8 cellular contexts compared by ENCODE assay signal in genomic region chr1:35932158-35932636, GRCh38. TPM values are rescaled to one million over a fixed set of nuclear protein-coding genes. Genes with fewer than 3 reads are reported as not detected.
DNase-seq lines count a peak whose midpoint lies in the region; ATAC-seq and TF ChIP-seq lines count a peak whose summit lies in the region.

No MANE protein-coding gene starts in this region.

- no peaks in the 10 kb centered on the region for H3K9me3 Mint-ChIP-seq in naive B cell

- peaks cover 41% of the 10 kb centered on the region for H3K4me1 ChIP-seq in HUES64 (ENCODE audit: insufficient read depth, low read length)

- TF ChIP-seq CTCF in AG04449 (IDR thresholded peaks at IDR 0.05; ENCODE audit: insufficient read depth, low read length, missing control alignments) (no peak), cardiac fibroblast (IDR thresholded peaks at IDR 0.05; ENCODE audit: low read depth, low read length) (no peak)

- no peaks in the 10 kb centered on the region for H3K27me3 ChIP-seq in HUES64 (ENCODE audit: insufficient read depth, low read length)

- H3K4me3 Mint-ChIP-seq in naive B cell = peak overlapping the region; percentile 77 to 94 (median 90)

- H3K9ac ChIP-seq in HUES64 (ENCODE audit: low read depth, low read length) = peak overlapping the region; percentile 89

- H3K4me1 Mint-ChIP-seq in naive B cell = peaks cover 19 to 23% (median 23%) of the 10 kb centered on the region in 3 donors

- no peaks in the 10 kb centered on the region for H3K36me3 Mint-ChIP-seq in naive B cell

- DNase-seq in AG04449 (ENCODE audit: low read depth, low spot score) (no peak), cardiac fibroblast (ENCODE audit: low read depth in 2 of 2) (no peak), naive B cell (no peak), DMS 273 treated with DMSO at 0.1 percent for 48 hours (lab: John Stamatoyannopoulos, UW) (no peak), islet precursor cell (no peak), UCSD-AML1 (lab: John Stamatoyannopoulos, UW; ENCODE audit: unreplicated experiment) (no peak)

- no peaks in the 10 kb centered on the region for H3K36me3 ChIP-seq in HUES64 (ENCODE audit: insufficient read depth, low read length)

- H3K9me3 ChIP-seq in HUES64 (ENCODE audit: insufficient read depth, low read depth, low read length) = no peaks in the 10 kb centered on the region

- POLR2A ChIA-PET in AG04449 (lab: Yijun Ruan, JAX) = no interaction called here

- peak overlapping the region; percentile 99; the same call in 1 of the 2 replicates for H3K27ac ChIP-seq in HUES64 (ENCODE audit: low read depth, low read length)

- ATAC-seq in naive B cell (ENCODE audit: low read depth in 2 of 2) (no peak), HG02610 (IDR thresholded peaks at IDR 0.05; ENCODE audit: unreplicated experiment) (no peak)

- H3K27ac Mint-ChIP-seq in naive B cell = peak overlapping the region; percentile 29 to 97 (median 81)

- no peaks in the 10 kb centered on the region for H3K27me3 Mint-ChIP-seq in naive B cell

- 76% methylated on average over 7 of the region's 7 CpGs for whole genome bisulfite sequencing in HUES64

- CTCF ChIA-PET in AG04449 (lab: Yijun Ruan, JAX) = interaction anchor here (1.3 kb wide), 1 partner anchor 10 kb away, joined by 3 read pairs; no protein-coding TSS in a partner anchor

- peak overlapping the region; percentile 81 for H3K4me3 ChIP-seq in AG04449 (ENCODE audit: low read depth, low read length)
- H3K4me3 ChIP-seq in HUES64 (ENCODE audit: low read length) = peak overlapping the region; percentile 99
- peak overlapping the region; percentile 84 to 89 for H3K4me3 ChIP-seq in cardiac fibroblast (replicated peaks in 1 of 2; ENCODE audit: low read depth in 2 of 2, low read length in 2 of 2)

RNA-seq across cellular contexts. Expression of gene AGO3, which starts 1.3 kb away (rescaled TPM):
- polyA plus RNA-seq in HUES64 (2013, experiment 1 of 2) = 8.9 TPM
- polyA plus RNA-seq in HUES64 (2013, experiment 2 of 2) = 9.8 TPM
- polyA plus RNA-seq in naive B cell (ENCODE audit: low read depth in 6 of 6) = 10 to 100 TPM in 3 of 6 donors, 1 to 10 TPM in 3; 5.3 to 19.1 (median 9.9) TPM

RNA-seq across cellular contexts. Expression of gene AGO1, which starts 49.2 kb away (rescaled TPM):
- polyA plus RNA-seq in HUES64 (2013, experiment 1 of 2) = 21.6 TPM
- polyA plus RNA-seq in HUES64 (2013, experiment 2 of 2) = 21.6 TPM
- polyA plus RNA-seq in naive B cell (ENCODE audit: low read depth in 6 of 6) = 10 to 100 TPM in 5 of 6 donors, 1 to 10 TPM in 1; 3.1 to 12.6 (median 11.8) TPM
